ENCODE assay signal across 8 cellular contexts in genomic region chr1:143498059-143498749, GRCh38.
DNase-seq lines count a peak whose midpoint lies in the region; ATAC-seq, FAIRE-seq and TF ChIP-seq lines count a peak whose summit lies in the region.
"Not testable (repeated sequence)": the region's sequence is repeated elsewhere in the genome, so short reads cannot be mapped to it uniquely, and the experiment has no call there.

No MANE protein-coding gene starts in this region.

- not testable (repeated sequence) for H3K4me1 ChIP-seq in KMS-11 (ENCODE audit: low read depth, poor library complexity, severe bottlenecking); endothelial cell of umbilical vein (ENCODE audit: control insufficient read depth, extremely low read depth, insufficient read depth, low read length)

- not testable (repeated sequence) for H4K20me1 ChIP-seq in KMS-11 (ENCODE audit: insufficient read depth); endothelial cell of umbilical vein (replicated peaks; ENCODE audit: control insufficient read depth, extremely low read depth, insufficient read depth, low read length)

- not testable (repeated sequence) for TF ChIP-seq POLR2A in endothelial cell of umbilical vein (IDR thresholded peaks at IDR 0.05; ENCODE audit: low read depth, low read length)

- dilution Hi-C loops in endothelial cell of umbilical vein (cut with MboI; ENCODE audit: extremely low pct_ligation_motif_present, low sequenced_read_pairs): not testable (repeated sequence)

- H3K9me1 ChIP-seq in endothelial cell of umbilical vein (replicated peaks; ENCODE audit: control insufficient read depth, extremely low read depth, insufficient read depth, low read length): not testable (repeated sequence)

- peak overlapping the region; percentile 27 for H3K4me3 ChIP-seq in AG04449 (ENCODE audit: low read depth, low read length)
- H3K4me3 ChIP-seq in KMS-11 (IDR thresholded peaks at IDR 0.05; ENCODE audit: insufficient read depth, low read depth, low read length): not testable (repeated sequence)
- H3K4me3 ChIP-seq in WERI-Rb-1 (ENCODE audit: low read depth, low read length): peak overlapping the region; percentile 28
- peak overlapping the region in 1 of 3 experiments; percentile 23 for H3K4me3 ChIP-seq in endothelial cell of umbilical vein (replicated peaks in 1 of 3; ENCODE audit: insufficient read depth in 1 of 3, low read depth in 1 of 3, low read length in 3 of 3)
- peak overlapping the region; percentile 18 for H3K4me3 ChIP-seq in kidney epithelial cell (ENCODE audit: low read depth, low read length)

- H3K27me3 ChIP-seq in KMS-11 (ENCODE audit: insufficient read depth, low read depth) (peaks cover 16% of the 10 kb centered on the region), kidney epithelial cell (ENCODE audit: control insufficient read depth, insufficient read depth, low read length) (peaks cover 14% of the 10 kb centered on the region)
- H3K27me3 ChIP-seq in WERI-Rb-1 (ENCODE audit: insufficient read depth, low read depth, severe bottlenecking); endothelial cell of umbilical vein (ENCODE audit: control insufficient read depth in 2 of 2, insufficient read depth in 2 of 2, low read length in 2 of 2): not testable (repeated sequence)

- CTCF ChIA-PET in AG04449 (lab: Yijun Ruan, JAX); endothelial cell of umbilical vein (lab: Charles Lee): not testable (repeated sequence)

- not testable (repeated sequence) for H3K27ac ChIP-seq in KMS-11; WERI-Rb-1; endothelial cell of umbilical vein (ENCODE audit: insufficient read depth, low read depth, low read length)

- H3K27ac Mint-ChIP-seq in activated naive CD8-positive, alpha-beta T cell; progenitor cell of endocrine pancreas: not testable (repeated sequence)

- intact Hi-C loops in endothelial cell of umbilical vein (cut with micrococcal nuclease): not testable (repeated sequence)

- not testable (repeated sequence) for H3K36me3 Mint-ChIP-seq in activated naive CD8-positive, alpha-beta T cell; progenitor cell of endocrine pancreas (ENCODE audit: insufficient read depth)

- H3K4me2 ChIP-seq in KMS-11: peak overlapping the region; percentile 99
- not testable (repeated sequence) for H3K4me2 ChIP-seq in endothelial cell of umbilical vein (ENCODE audit: insufficient read depth, low read length)

- not testable (repeated sequence) for ATAC-seq in stimulated activated naive CD8-positive, alpha-beta T cell treated with anti-CD3 and anti-CD28 coated beads, Interleukin-15, Interleukin-2, amounts not matched to agents 100 U/mL and 50 U/mL, for 24 hours

- H3K9ac ChIP-seq in KMS-11: peak overlapping the region; percentile 47; the same call in 1 of the 2 replicates
- H3K9ac ChIP-seq in endothelial cell of umbilical vein (replicated peaks; ENCODE audit: extremely low read depth, insufficient read depth, low read length): not testable (repeated sequence)

- H2AFZ ChIP-seq in KMS-11 (ENCODE audit: low read depth): peak overlapping the region; percentile 95
- not testable (repeated sequence) for H2AFZ ChIP-seq in endothelial cell of umbilical vein (ENCODE audit: low read depth, low read length)

- H3K27me3 Mint-ChIP-seq in activated naive CD8-positive, alpha-beta T cell: peaks cover 14% of the 10 kb centered on the region
- peaks cover 12% of the 10 kb centered on the region for H3K27me3 Mint-ChIP-seq in progenitor cell of endocrine pancreas

- H3K79me2 ChIP-seq in KMS-11 (ENCODE audit: insufficient read depth, low read depth); endothelial cell of umbilical vein (ENCODE audit: control insufficient read depth, insufficient read depth, low read length): not testable (repeated sequence)

- not testable (repeated sequence) for BruUV-seq in endothelial cell of umbilical vein (replicated peaks; lab: Mats Ljungman, UMichigan)

- not testable (repeated sequence) for H3K9me3 Mint-ChIP-seq in activated naive CD8-positive, alpha-beta T cell (ENCODE audit: low read depth)
- peaks cover 15% of the 10 kb centered on the region for H3K9me3 Mint-ChIP-seq in progenitor cell of endocrine pancreas (ENCODE audit: low read depth)

- POLR2A ChIA-PET in AG04449 (lab: Yijun Ruan, JAX); endothelial cell of umbilical vein (lab: Charles Lee): not testable (repeated sequence)

- not testable (repeated sequence) for DNase-seq in AG04449 (ENCODE audit: low read depth, low spot score); WERI-Rb-1; endothelial cell of umbilical vein (ENCODE audit: low read depth, low spot score); kidney epithelial cell (ENCODE audit: low read depth)
- peak; percentile 6 for DNase-seq in progenitor cell of endocrine pancreas (ENCODE audit: low spot score, unreplicated experiment)
- peak; percentile 3 for DNase-seq in stimulated activated naive CD8-positive, alpha-beta T cell treated with anti-CD3 and anti-CD28 coated beads, Interleukin-15, Interleukin-2, amounts not matched to agents 100 U/mL and 50 U/mL, for 24 hours

- not testable (repeated sequence) for H3K4me1 Mint-ChIP-seq in activated naive CD8-positive, alpha-beta T cell (ENCODE audit: low read depth); progenitor cell of endocrine pancreas (ENCODE audit: low read depth)

- not testable (repeated sequence) for TF ChIP-seq CTCF in AG04449 (IDR thresholded peaks at IDR 0.05; ENCODE audit: insufficient read depth, low read length, missing control alignments); KMS-11 (conservative IDR thresholded peaks at IDR 0.05; ENCODE audit: low read depth, low read length); WERI-Rb-1 (IDR thresholded peaks at IDR 0.05; ENCODE audit: low read depth, low read length); endothelial cell of umbilical vein (IDR thresholded peaks at IDR 0.05; ENCODE audit: extremely low read depth in 1 of 2, insufficient read depth in 1 of 2, low read depth in 1 of 2, low read length in 2 of 2); kidney epithelial cell (IDR thresholded peaks at IDR 0.05; ENCODE audit: insufficient read depth, low read length, poor library complexity, severe bottlenecking); progenitor cell of endocrine pancreas (IDR thresholded peaks at IDR 0.05; ENCODE audit: unreplicated experiment)

- FAIRE-seq in endothelial cell of umbilical vein (lab: Jason Lieb, UNC): not testable (repeated sequence)

- not testable (repeated sequence) for H3K36me3 ChIP-seq in KMS-11 (ENCODE audit: insufficient read depth); WERI-Rb-1; endothelial cell of umbilical vein (ENCODE audit: control insufficient read depth in 2 of 2, extremely low read depth in 1 of 2, insufficient read depth in 2 of 2, low read length in 2 of 2); kidney epithelial cell (ENCODE audit: control insufficient read depth, insufficient read depth, low read length)

- H3K4me3 Mint-ChIP-seq in activated naive CD8-positive, alpha-beta T cell: peak overlapping the region; percentile 13
- not testable (repeated sequence) for H3K4me3 Mint-ChIP-seq in progenitor cell of endocrine pancreas (ENCODE audit: low read depth)

- not testable (repeated sequence) for H3K9me3 ChIP-seq in WERI-Rb-1 (ENCODE audit: severe bottlenecking); endothelial cell of umbilical vein (replicated peaks; ENCODE audit: control insufficient read depth, insufficient read depth, low read length)

TF ChIP-seq in endothelial cell of umbilical vein, 7 proteins besides CTCF, POLR2A, EP300 and RAD21:
- TF ChIP-seq EZH2 (IDR thresholded peaks at IDR 0.05; ENCODE audit: borderline replicate concordance, low read depth, low read length, severe bottlenecking): peak; percentile 61
